In the genomic region with DNA sequence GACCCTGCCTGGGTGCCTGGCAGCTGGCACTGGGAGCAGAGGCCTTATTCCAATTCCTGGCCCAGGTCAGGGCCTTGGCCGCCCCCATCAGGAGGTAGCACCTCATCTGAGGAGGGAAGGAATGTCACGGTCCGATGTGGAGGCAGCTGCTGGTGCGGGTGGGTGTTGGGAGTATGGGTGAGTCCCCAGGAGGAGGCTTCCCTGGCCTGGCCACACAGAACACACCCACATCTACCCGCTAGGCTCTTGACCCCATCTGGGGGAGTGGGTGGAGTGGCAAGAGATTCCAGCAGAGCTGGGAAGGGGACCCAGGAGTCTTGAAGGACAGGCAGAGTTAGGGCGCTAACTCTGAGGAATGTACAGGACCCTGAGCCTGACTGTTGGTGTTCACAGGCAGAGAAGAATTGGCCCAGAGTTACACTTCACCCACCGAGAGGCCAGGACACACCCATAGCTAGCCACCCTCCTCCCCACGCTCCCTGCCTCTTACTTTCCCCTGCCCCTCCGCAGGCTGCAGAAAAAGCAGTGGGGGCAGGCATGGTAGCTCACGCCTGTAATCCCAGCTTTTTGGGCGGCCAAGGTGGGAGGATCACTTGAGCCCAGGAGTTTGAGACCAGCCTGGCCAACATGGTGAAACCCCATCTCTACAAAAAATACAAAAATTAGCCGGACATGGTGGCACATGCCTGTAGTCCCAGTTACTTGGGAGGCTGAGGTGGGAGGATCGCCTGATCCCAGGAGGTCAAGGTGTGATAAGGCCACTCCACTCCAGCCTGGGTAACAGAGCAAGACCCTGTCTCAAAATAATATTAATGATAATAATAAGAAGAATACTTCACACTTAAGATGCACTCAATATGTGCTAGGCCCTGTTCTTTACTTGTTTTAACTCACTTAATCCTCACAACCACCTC, we compare ENCODE assay signal across 16 cellular contexts. TPM values are rescaled to one million over a fixed set of nuclear protein-coding genes. Genes with fewer than 3 reads are reported as not detected.
DNase-seq lines count a peak whose midpoint lies in the region; ATAC-seq lines count a peak whose summit lies in the region.
"Had no signal": no experiment of that assay in that cellular context is flagged by ENCODE, and none has a peak within 500 bp of the region (broad histone marks: within the 10 kb centered on the region; RNA-seq: fewer than 3 reads in every experiment).

No MANE protein-coding gene starts in this region.

- H2BK12ac ChIP-seq in neuronal stem cell (ENCODE audit: low read length), result peak overlapping the region; percentile 60

- peak; percentile 38 for DNase-seq in activated effector memory CD4-positive, alpha-beta T cell treated with anti-CD3 and anti-CD28 coated beads, Interleukin-2, amount 50 U/mL, for 16 hours
- no peak for DNase-seq in activated effector memory CD4-positive, alpha-beta T cell treated with Interleukin-2 at 50 U/mL for 16 hours
- DNase-seq in neuronal stem cell (ENCODE audit: low spot score) (no peak), ureter (ENCODE audit: low spot score) (peak; percentile 41), SK-N-DZ (ENCODE audit: low spot score) (no peak), activated gamma-delta T cell (lab: John Stamatoyannopoulos, UW) (no peak)
- DNase-seq: activated B cell treated with CpG ODN at 0.5 μM for 24 hours; caudate nucleus; CD8-positive, alpha-beta memory T cell; nucleus accumbens; stimulated activated naive CD4-positive, alpha-beta T cell had no signal

- H3K36me3 Mint-ChIP-seq in dendritic cell treated with granulocyte-macrophage colony-stimulating factor and Interleukin-4, amounts not matched to agents 40 ng/mL and 50 ng/mL, for 4 days (ENCODE audit: low read depth), result no peaks in the 10 kb centered on the region
- H3K36me3 Mint-ChIP-seq: activated naive CD8-positive, alpha-beta T cell; CD8-positive, alpha-beta memory T cell had no signal

- no peak overlapping the region for H4K91ac ChIP-seq in neuronal stem cell (ENCODE audit: low read depth, low read length, poor library complexity)

- peaks cover 0 to 6% (median 0%) of the 10 kb centered on the region in 3 experiments for H3K27me3 ChIP-seq in neuronal stem cell (ENCODE audit: control insufficient read depth in 3 of 3, insufficient read depth in 3 of 3, low read depth in 1 of 3, low read length in 3 of 3)

- no peaks in the 10 kb centered on the region for H3K79me1 ChIP-seq in neuronal stem cell (ENCODE audit: low read depth, low read length)

- H3K36me3 ChIP-seq in neuronal stem cell (replicated peaks in 1 of 2; ENCODE audit: control insufficient read depth in 2 of 2, insufficient read depth in 2 of 2, low read length in 2 of 2), result no peaks in the 10 kb centered on the region

- no CpG with 5 or more reads among the region's 13 CpGs for WGBS in neuronal stem cell (ENCODE audit: extremely low coverage in 2 of 2, insufficient read length in 2 of 2, insufficient replicate concordance in 1 of 2), 2 donors

- H2AFZ ChIP-seq in neuronal stem cell (ENCODE audit: low read length), result no peak overlapping the region

- no peak overlapping the region for H3K4me2 ChIP-seq in neuronal stem cell (ENCODE audit: insufficient read depth, low read length, poor library complexity, severe bottlenecking)
- H3K4me2 ChIP-seq: A549 had no signal

- no peak overlapping the region for H3K18ac ChIP-seq in neuronal stem cell (ENCODE audit: low read length)

- no peak overlapping the region for H3K27ac ChIP-seq in neuronal stem cell (replicated peaks; ENCODE audit: low read length)

- H2BK15ac ChIP-seq in neuronal stem cell (ENCODE audit: low read length), result no peak overlapping the region

- H2AK5ac ChIP-seq in neuronal stem cell (ENCODE audit: low read depth, low read length), result no peak overlapping the region

- intact Hi-C loops in dendritic cell treated with granulocyte-macrophage colony-stimulating factor and Interleukin-4, amounts not matched to agents 40 ng/mL and 50 ng/mL, for 4 days (cut with micrococcal nuclease), result no loop called here

- H3K4me1 ChIP-seq in neuronal stem cell (ENCODE audit: control insufficient read depth in 2 of 2, insufficient read depth in 1 of 2, low read depth in 1 of 2, low read length in 2 of 2), result peaks cover 9 to 12% of the 10 kb centered on the region in 2 donors

- no peak overlapping the region for H3K4me3 Mint-ChIP-seq in dendritic cell treated with granulocyte-macrophage colony-stimulating factor and Interleukin-4, amounts not matched to agents 40 ng/mL and 50 ng/mL, for 4 days
- H3K4me3 Mint-ChIP-seq: activated B cell treated with CpG ODN at 0.5 μM for 24 hours; activated naive CD8-positive, alpha-beta T cell; CD8-positive, alpha-beta memory T cell had no signal

- no peaks in the 10 kb centered on the region for H3K9me3 ChIP-seq in neuronal stem cell (replicated peaks in 1 of 2; ENCODE audit: control insufficient read depth in 2 of 2, insufficient read depth in 1 of 2, low read depth in 1 of 2, low read length in 2 of 2)
- H3K9me3 ChIP-seq: A549 had no signal

- H3K4me1 Mint-ChIP-seq in dendritic cell treated with granulocyte-macrophage colony-stimulating factor and Interleukin-4, amounts not matched to agents 40 ng/mL and 50 ng/mL, for 4 days (ENCODE audit: low read depth), result peaks cover 26% of the 10 kb centered on the region
- H3K4me1 Mint-ChIP-seq: activated B cell treated with CpG ODN at 0.5 μM for 24 hours; CD8-positive, alpha-beta memory T cell had no signal

- H3K14ac ChIP-seq in neuronal stem cell (ENCODE audit: low read length), result no peak overlapping the region

- ATAC-seq in HG03521 (IDR thresholded peaks at IDR 0.05; ENCODE audit: unreplicated experiment), result no peak
- ATAC-seq: A549 had no signal

- H4K8ac ChIP-seq in neuronal stem cell (ENCODE audit: low read depth, low read length), result no peak overlapping the region

- no peak overlapping the region for H3K23ac ChIP-seq in neuronal stem cell (ENCODE audit: low read depth, low read length, poor library complexity)

- no peak overlapping the region for H2BK120ac ChIP-seq in neuronal stem cell (ENCODE audit: low read depth, low read length)

- peaks cover 8% of the 10 kb centered on the region for H3K27me3 Mint-ChIP-seq in dendritic cell treated with granulocyte-macrophage colony-stimulating factor and Interleukin-4, amounts not matched to agents 40 ng/mL and 50 ng/mL, for 4 days
- H3K27me3 Mint-ChIP-seq: activated B cell treated with CpG ODN at 0.5 μM for 24 hours; CD8-positive, alpha-beta memory T cell had no signal

- H2BK5ac ChIP-seq in neuronal stem cell (ENCODE audit: low read length), result no peak overlapping the region

- H3K4me3 ChIP-seq in neuronal stem cell (ENCODE audit: low read length in 2 of 2), result no peak overlapping the region
- H3K4me3 ChIP-seq: A549, skin epidermis had no signal

- no peaks in the 10 kb centered on the region for H3K9me3 Mint-ChIP-seq in dendritic cell treated with granulocyte-macrophage colony-stimulating factor and Interleukin-4, amounts not matched to agents 40 ng/mL and 50 ng/mL, for 4 days
- H3K9me3 Mint-ChIP-seq: activated B cell treated with CpG ODN at 0.5 μM for 24 hours; CD8-positive, alpha-beta memory T cell had no signal

- H3K9ac ChIP-seq in neuronal stem cell (ENCODE audit: low read depth, low read length, poor library complexity), result no peak overlapping the region

- peak overlapping the region; percentile 29 for H3K27ac Mint-ChIP-seq in dendritic cell treated with granulocyte-macrophage colony-stimulating factor and Interleukin-4, amounts not matched to agents 40 ng/mL and 50 ng/mL, for 4 days
- H3K27ac Mint-ChIP-seq: activated B cell treated with CpG ODN at 0.5 μM for 24 hours; activated naive CD8-positive, alpha-beta T cell had no signal

- no peak overlapping the region for H3K4ac ChIP-seq in neuronal stem cell (ENCODE audit: low read length)

RNA-seq across cellular contexts. Expression of a gene that starts 6.0 kb away (rescaled TPM):
- 3.4 TPM for polyA plus RNA-seq in neuronal stem cell (2013, experiment 1 of 2)
- 3.6 TPM for polyA plus RNA-seq in neuronal stem cell (2013, experiment 2 of 2)
- 13.1 TPM for total RNA-seq in ureter
- 0.16 TPM in 1 of 2 replicates, not detected in the other for polyA plus RNA-seq in SK-N-DZ (2014; cell fraction: cytosol; rRNA removed)
- 0.07 TPM in 1 of 2 replicates, not detected in the other for polyA plus RNA-seq in SK-N-DZ (2014; cell fraction: nucleus; rRNA removed)
- total RNA-seq: CD8-positive, alpha-beta memory T cell had no signal
- polyA plus RNA-seq: CD8-positive, alpha-beta memory T cell had no signal

RNA-seq across cellular contexts. Expression of a gene that starts 11.8 kb away (rescaled TPM):
- polyA plus RNA-seq in neuronal stem cell (2013, experiment 1 of 2), result 109 TPM
- 113 TPM for polyA plus RNA-seq in neuronal stem cell (2013, experiment 2 of 2)
- 5.0 TPM for total RNA-seq in ureter
- 2.5 and 3.1 TPM in 2 replicates for polyA plus RNA-seq in SK-N-DZ (2014; cell fraction: cytosol; rRNA removed)
- polyA plus RNA-seq in SK-N-DZ (2014; cell fraction: nucleus; rRNA removed), result 2.7 and 3.8 TPM in 2 replicates
- polyA plus RNA-seq: CD8-positive, alpha-beta memory T cell had no signal

Comparison
In these comparisons a context has a peak if more than half of its experiments do, and no peak if none do; other contexts are left out.
1. DNase-seq: peak in activated effector memory CD4-positive, alpha-beta T cell treated with anti-CD3 and anti-CD28 coated beads, Interleukin-2, amount 50 U/mL, for 16 hours (single experiment) and ureter (single experiment); none in activated effector memory CD4-positive, alpha-beta T cell treated with Interleukin-2 at 50 U/mL for 16 hours (single experiment), neuronal stem cell (single experiment), SK-N-DZ (single experiment) and activated gamma-delta T cell (single experiment).